Comparison of ENCODE assay signal across 32 cellular contexts in genomic region chr7:30403477-30403876, GRCh38.
DNase-seq lines count a peak whose midpoint lies in the region; ATAC-seq, FAIRE-seq and TF ChIP-seq lines count a peak whose summit lies in the region.
"Had no signal": no experiment of that assay in that cellular context is flagged by ENCODE, and none has a peak within 500 bp of the region (broad histone marks: within the 10 kb centered on the region; RNA-seq: fewer than 3 reads in every experiment).

No MANE protein-coding gene starts in this region.

- in situ Hi-C loops in HepG2 (cut with HindIII; ENCODE audit: extremely low pct_ligation_motif_present, low pct_unique_long_range_greater_than_20kb), result no loop called here

- no peak overlapping the region; the same call in 1 of the 2 replicates for H3K18ac ChIP-seq in H1 (ENCODE audit: extremely low read depth, low read length)

- no peaks in the 10 kb centered on the region for H3K36me3 ChIP-seq in PC-3 (ENCODE audit: low read depth, low read length)
- no peaks in the 10 kb centered on the region; a peak in 1 of 8 replicates for H3K36me3 ChIP-seq in H1 (ENCODE audit: control insufficient read depth in 2 of 4, insufficient read depth in 4 of 4, low read length in 3 of 4)
- peaks cover 0 to 3% of the 10 kb centered on the region in 2 experiments; a peak in 4 of 5 replicates for H3K36me3 ChIP-seq in HepG2 (replicated peaks in 1 of 2; ENCODE audit: control insufficient read depth in 1 of 2, insufficient read depth in 2 of 2, low read length in 2 of 2)
- peaks cover 0 to 3% of the 10 kb centered on the region in 2 donors for H3K36me3 ChIP-seq in ascending aorta
- H3K36me3 ChIP-seq: BE2C had no signal

- 0 out of 2 replicates have a peak overlapping the region, but pooled peaks have one; percentile 13 for H2BK20ac ChIP-seq in H1 (ENCODE audit: low read length)

- TF ChIP-seq CTCF in PC-3 (conservative IDR thresholded peaks at IDR 0.05; ENCODE audit: low read depth, low read length) (no peak), H1 (IDR thresholded peaks at IDR 0.05; ENCODE audit: control extremely low read depth in 1 of 3, insufficient read depth in 1 of 3, low read depth in 1 of 3, low read length in 3 of 3) (no peak), HepG2 (CRISPR knock-in tag; IDR thresholded peaks at IDR 0.05) (no peak), ascending aorta (IDR thresholded peaks at IDR 0.05) (no peak)

- no peaks in the 10 kb centered on the region for H3K79me1 ChIP-seq in H1 (ENCODE audit: low read depth, low read length)

- TF ChIP-seq POLR2A in H1 (IDR thresholded peaks at IDR 0.05; ENCODE audit: control extremely low read depth in 1 of 2, low read depth in 2 of 2, low read length in 2 of 2) (no peak), HepG2 (IDR thresholded peaks at IDR 0.05; ENCODE audit: insufficient read depth in 1 of 2, low read depth in 2 of 2, low read length in 2 of 2) (no peak)

- no peak for TF ChIP-seq RAD21 in H1 (IDR thresholded peaks at IDR 0.05 in 1 of 2, conservative IDR thresholded peaks at IDR 0.05 in 1 of 2; ENCODE audit: low read depth in 2 of 2, low read length in 2 of 2)
- TF ChIP-seq RAD21 in HepG2 (CRISPR knock-in tag; IDR thresholded peaks at IDR 0.05), result no peak

- H3K27ac ChIP-seq in PC-3 (ENCODE audit: low read length), result peak overlapping the region; percentile 56
- no peak overlapping the region for H3K27ac ChIP-seq in H1 (ENCODE audit: low read depth, low read length)
- no peak overlapping the region for H3K27ac ChIP-seq in HepG2 (ENCODE audit: extremely low read length, insufficient read depth, low read length)
- H3K27ac ChIP-seq in ascending aorta, result no peak overlapping the region
- H3K27ac ChIP-seq: heart right ventricle, KMS-11, psoas muscle had no signal

- H3F3A ChIP-seq in PC-3 (ENCODE audit: low read length, unreplicated experiment), result no peaks in the 10 kb centered on the region

- H4K5ac ChIP-seq in H1 (ENCODE audit: insufficient read length, low read depth, low read length), result no peak overlapping the region

- H3K9me2 ChIP-seq in PC-3 (replicated peaks; ENCODE audit: low read length), result no peaks in the 10 kb centered on the region

- POLR2A ChIA-PET in PC-3 (lab: Charles Lee; ENCODE audit: unreplicated experiment), result no interaction called here
- POLR2A ChIA-PET in H1 (lab: Charles Lee; ENCODE audit: partially characterized antibody), result no interaction called here
- POLR2A ChIA-PET in HepG2 (lab: Yijun Ruan, JAX), result no interaction called here

- no peaks in the 10 kb centered on the region for H3K9me3 ChIP-seq in PC-3 (ENCODE audit: low read length)
- no peaks in the 10 kb centered on the region for H3K9me3 ChIP-seq in H1 (ENCODE audit: insufficient read depth in 2 of 2, low read depth in 1 of 2, low read length in 1 of 2)
- H3K9me3 ChIP-seq in HepG2 (ENCODE audit: low read length), result no peaks in the 10 kb centered on the region
- no peaks in the 10 kb centered on the region for H3K9me3 ChIP-seq in ascending aorta
- H3K9me3 ChIP-seq: BE2C, heart right ventricle, psoas muscle had no signal

- no peak overlapping the region for H4K8ac ChIP-seq in H1 (ENCODE audit: extremely low read depth, insufficient read depth, low read length)

- H2AK5ac ChIP-seq in H1 (ENCODE audit: low read depth, low read length), result peak overlapping the region; percentile 87; the same call in 1 of the 2 replicates

- DNase-seq in HPDE6-E6E7 (ENCODE audit: extremely low spot score) (peak; percentile 66), PC-3 (peak; percentile 92), H1 (ENCODE audit: low read depth in 1 of 2, low spot score in 2 of 2) (no peak), HepG2 (ENCODE audit: low spot score) (no peak), NCI-H526 treated with DMSO at 0.1 percent for 48 hours (lab: John Stamatoyannopoulos, UW) (no peak), NCI-H187 treated with DMSO at 0.1 percent for 48 hours (lab: John Stamatoyannopoulos, UW) (no peak), ascending aorta (ENCODE audit: low spot score in 2 of 2) (no peak)
- DNase-seq: activated CD4-positive, alpha-beta T cell treated with anti-CD3 and anti-CD28 coated beads, Interleukin-2, amount 50 U/mL, for 4 hours; activated CD8-positive, alpha-beta memory T cell treated with anti-CD3 and anti-CD28 coated beads, Interleukin-2, amount 10 ng/mL, durations not matched to agents 7 days and 5 days; activated gamma-delta T cell treated with Interleukin-2 at 50 U/mL for 16 hours; activated naive CD8-positive, alpha-beta T cell treated with anti-CD3 and anti-CD28 coated beads, Interleukin-2, amount 10 ng/mL, durations not matched to agents 7 days and 5 days; activated T-cell treated with anti-CD3 and anti-CD28 coated beads, Interleukin-2, amount 50 U/mL, for 4 hours; aorta; BE2C; GOT3; heart right ventricle; kidney; NCI-H1417 treated with DMSO at 0.1 percent for 48 hours; NCI-H2107; NCI-H446; psoas muscle; stimulated activated CD4-positive, alpha-beta T cell treated with anti-CD3 and anti-CD28 coated beads, Interleukin-4, amount 100 ng/mL, for 4 hours; T-helper 17 cell; trophoblast cell had no signal

- no peak overlapping the region for H2BK15ac ChIP-seq in H1 (ENCODE audit: low read length)

- H4K20me1 ChIP-seq in PC-3 (ENCODE audit: low read length), result no peaks in the 10 kb centered on the region
- H4K20me1 ChIP-seq in H1 (replicated peaks in 1 of 2; ENCODE audit: control insufficient read depth in 1 of 2, insufficient read depth in 2 of 2, low read length in 2 of 2), result no peaks in the 10 kb centered on the region
- H4K20me1 ChIP-seq in HepG2 (ENCODE audit: insufficient read depth, low read length), result no peaks in the 10 kb centered on the region

- H3K27me3 ChIP-seq in PC-3 (ENCODE audit: low read length) (no peaks in the 10 kb centered on the region), H1 (replicated peaks in 1 of 4; ENCODE audit: control insufficient read depth in 3 of 4, extremely low read depth in 1 of 4, insufficient read depth in 3 of 4, low read length in 3 of 4) (no peaks in the 10 kb centered on the region), HepG2 (ENCODE audit: control insufficient read depth in 1 of 2, insufficient read depth in 2 of 2, low read length in 2 of 2) (no peaks in the 10 kb centered on the region), ascending aorta (no peaks in the 10 kb centered on the region)
- H3K27me3 ChIP-seq: BE2C, heart right ventricle had no signal

- H3K23me2 ChIP-seq in H1 (ENCODE audit: low read depth, low read length), result no peaks in the 10 kb centered on the region

- no peak overlapping the region for H3K23ac ChIP-seq in H1 (ENCODE audit: insufficient read length)

- H4K91ac ChIP-seq in H1 (replicated peaks; ENCODE audit: insufficient read length, low read length), result no peak overlapping the region

- H2BK5ac ChIP-seq in H1 (ENCODE audit: low read depth, low read length), result no peak overlapping the region

- H3K56ac ChIP-seq in H1 (replicated peaks; ENCODE audit: insufficient read length, low read depth, low read length), result no peak overlapping the region

- no peak overlapping the region for H3K4me3 ChIP-seq in PC-3 (ENCODE audit: low read length)
- H3K4me3 ChIP-seq in H1 (ENCODE audit: extremely low read depth in 1 of 4, insufficient read depth in 2 of 4, low read depth in 3 of 4, low read length in 4 of 4), result no peak overlapping the region
- H3K4me3 ChIP-seq in HepG2 (replicated peaks in 1 of 3; ENCODE audit: insufficient read depth in 1 of 3, low read depth in 2 of 3, low read length in 3 of 3), result no peak overlapping the region
- H3K4me3 ChIP-seq in ascending aorta, result no peak overlapping the region
- H3K4me3 ChIP-seq: heart right ventricle, lung, psoas muscle had no signal

- TF ChIP-seq EP300 in H1 (IDR thresholded peaks at IDR 0.05; ENCODE audit: borderline replicate concordance in 1 of 2, low read depth in 2 of 2, low read length in 2 of 2) (no peak), HepG2 (IDR thresholded peaks at IDR 0.05; ENCODE audit: low read depth in 2 of 2, low read length in 2 of 2) (no peak), HepG2 (CRISPR knock-in tag; IDR thresholded peaks at IDR 0.05; ENCODE audit: borderline replicate concordance) (no peak)

- intact Hi-C loops in PC-3 (cut with micrococcal nuclease) (no loop called here), HepG2 (cut with micrococcal nuclease; ENCODE audit: unreplicated experiment) (no loop called here), ascending aorta (cut with DNase I) (no loop called here)

- peaks cover 12% of the 10 kb centered on the region for H3K4me1 ChIP-seq in PC-3 (ENCODE audit: insufficient read depth, low read length)
- no peaks in the 10 kb centered on the region for H3K4me1 ChIP-seq in H1 (replicated peaks in 1 of 4; ENCODE audit: control insufficient read depth in 3 of 4, insufficient read depth in 4 of 4, low read length in 3 of 4)
- peaks cover 7% of the 10 kb centered on the region; the same call in 1 of the 2 replicates for H3K4me1 ChIP-seq in HepG2 (ENCODE audit: insufficient read depth, low read length)
- no peaks in the 10 kb centered on the region for H3K4me1 ChIP-seq in ascending aorta
- H3K4me1 ChIP-seq: BE2C had no signal

- FAIRE-seq in H1 (lab: Jason Lieb, UNC) (no peak), HepG2 (lab: Jason Lieb, UNC) (no peak)
- FAIRE-seq: frontal cortex, G401.6, HTR-8/SVneo, kidney, TTC549 had no signal

- peak; percentile 50 for ATAC-seq in PC-3
- ATAC-seq in HepG2, result no peak
- ATAC-seq in HG03135 (IDR thresholded peaks at IDR 0.05; ENCODE audit: unreplicated experiment), result no peak
- ATAC-seq: activated CD8-positive, alpha-beta memory T cell treated with anti-CD3 and anti-CD28 coated beads, Interleukin-2, amount 10 ng/mL, durations not matched to agents 7 days and 5 days; activated T-cell treated with anti-CD3 and anti-CD28 coated beads, Interleukin-2, amount 50 U/mL, for 4 hours; heart right ventricle; psoas muscle; SK-N-SH treated with all-trans-retinoic acid at 6 μM for 48 hours; T-helper 17 cell had no signal

- BruUV-seq in PC-3 (replicated peaks; lab: Mats Ljungman, UMichigan), result no TSS peak
- BruUV-seq in HepG2 (replicated peaks; lab: Mats Ljungman, UMichigan), result no TSS peak

- no peak overlapping the region for H3K4ac ChIP-seq in H1 (replicated peaks; ENCODE audit: insufficient read length, low read depth, low read length)

- H2AFZ ChIP-seq in PC-3 (ENCODE audit: low read length) (no peak overlapping the region), H1 (ENCODE audit: low read length) (no peak overlapping the region), HepG2 (ENCODE audit: low read length) (no peak overlapping the region)

- H3K79me2 ChIP-seq in PC-3 (ENCODE audit: low read length) (no peaks in the 10 kb centered on the region), H1 (ENCODE audit: control insufficient read depth in 1 of 2, insufficient read depth in 2 of 2, low read length in 2 of 2) (no peaks in the 10 kb centered on the region), HepG2 (ENCODE audit: insufficient read depth, low read length) (no peaks in the 10 kb centered on the region)

- no peak overlapping the region for H2BK12ac ChIP-seq in H1 (ENCODE audit: low read depth, low read length)

- CTCF ChIA-PET in PC-3 (lab: Charles Lee) (interaction anchor here (0.5 kb wide), 1 partner anchor 120 kb away, joined by 6 read pairs; no protein-coding TSS in a partner anchor), H1 (lab: Charles Lee; ENCODE audit: partially characterized antibody) (no interaction called here), HepG2 (lab: Yijun Ruan, JAX; ENCODE audit: low intra/inter-chr PET ratio, low total read pairs) (no interaction called here)

- no peak overlapping the region for H2BK120ac ChIP-seq in H1 (replicated peaks; ENCODE audit: low read depth, low read length)

- H3K9ac ChIP-seq in PC-3 (ENCODE audit: low read length) (no peak overlapping the region), H1 (replicated peaks in 1 of 4; ENCODE audit: extremely low read depth in 1 of 4, low read depth in 3 of 4, low read length in 3 of 4) (no peak overlapping the region), HepG2 (ENCODE audit: insufficient read depth, low read depth, low read length) (no peak overlapping the region)
- H3K9ac ChIP-seq: KMS-11 had no signal

- H3K4me2 ChIP-seq in PC-3 (ENCODE audit: low read length) (no peak overlapping the region), H1 (ENCODE audit: insufficient read depth in 1 of 2, low read depth in 2 of 2, low read length in 2 of 2) (no peak overlapping the region), HepG2 (ENCODE audit: low read depth, low read length) (no peak overlapping the region)
- H3K4me2 ChIP-seq: KMS-11 had no signal

- H3K14ac ChIP-seq in H1 (ENCODE audit: insufficient read length), result no peak overlapping the region

- WGBS in H1 (ENCODE audit: extremely low coverage in 1 of 2, insufficient coverage in 1 of 2, insufficient read length in 1 of 2, insufficient replicate concordance in 2 of 2, low coverage in 1 of 2, low lambda C conversion rate in 2 of 2, missing lambda C conversion rate in 1 of 2), 2 experiments, result 98% methylated on average over 3 of the region's 3 CpGs; no CpG with 5 or more reads in 1 of the 2 experiments
- WGBS in HepG2 (ENCODE audit: low lambda C conversion rate), result 97% methylated on average over 3 of the region's 3 CpGs

Comparison
In these comparisons a context has a peak if more than half of its experiments do, and no peak if none do; other contexts are left out.
1. DNase-seq: peak in HPDE6-E6E7 (single experiment) and PC-3 (single experiment); none in H1 (0 of 2), HepG2 (single experiment), NCI-H526 treated with DMSO at 0.1 percent for 48 hours (single experiment), NCI-H187 treated with DMSO at 0.1 percent for 48 hours (single experiment) and ascending aorta (0 of 2).